In the genomic region with DNA sequence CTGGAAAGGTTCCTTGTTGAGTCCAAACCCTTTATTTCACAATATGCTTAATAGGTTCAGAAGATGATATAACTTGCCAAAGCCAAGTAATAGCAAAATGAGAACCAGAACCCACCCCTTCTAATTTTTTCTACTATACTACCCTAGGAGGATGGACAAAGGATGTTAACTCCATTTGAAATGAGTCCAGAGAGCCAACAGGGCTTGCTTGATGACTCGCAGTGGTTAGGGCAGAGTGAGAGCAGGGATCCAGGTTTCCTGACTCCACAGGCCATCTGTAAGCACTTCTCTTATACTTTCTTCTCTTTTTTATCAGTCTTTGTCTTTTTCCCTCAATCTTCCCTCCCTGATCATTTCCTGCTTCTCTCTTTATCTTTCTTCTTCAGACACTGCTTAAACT, we compare ENCODE assay signal across 20 cellular contexts.
"Had no signal": no experiment of that assay in that cellular context is flagged by ENCODE, and none has a peak within 500 bp of the region (broad histone marks: within the 10 kb centered on the region; RNA-seq: fewer than 3 reads in every experiment).

No MANE protein-coding gene starts in this region.

- H3K27ac ChIP-seq: coronary artery, esophagus squamous epithelium, lower lobe of right lung, neural progenitor cell, right lobe of liver, thoracic aorta, vagina had no signal

- H3K27me3 ChIP-seq: neural progenitor cell, right lobe of liver, vagina had no signal

- H3K9ac ChIP-seq: neural progenitor cell had no signal

- ATAC-seq: left lobe of liver; lower lobe of right lung; naive thymus-derived CD4-positive, alpha-beta T cell; right lobe of liver had no signal

- H3K4me1 Mint-ChIP-seq: activated naive CD4-positive, alpha-beta T cell treated with anti-CD3 and anti-CD28 coated beads, Interleukin-2, amount 10 ng/mL, durations not matched to agents 7 days and 5 days; naive thymus-derived CD4-positive, alpha-beta T cell; neural progenitor cell had no signal

- H3K4me3 Mint-ChIP-seq: activated CD4-positive, alpha-beta memory T cell treated with anti-CD3 and anti-CD28 coated beads for 36 hours; activated naive CD4-positive, alpha-beta T cell treated with anti-CD3 and anti-CD28 coated beads, Interleukin-2, amount 10 ng/mL, durations not matched to agents 7 days and 5 days; naive thymus-derived CD4-positive, alpha-beta T cell; neural progenitor cell; type B pancreatic cell had no signal

- H3K4me3 ChIP-seq: coronary artery, esophagus squamous epithelium, lower lobe of right lung, neural progenitor cell, right lobe of liver, thoracic aorta, vagina had no signal

- H3K27ac Mint-ChIP-seq: activated CD4-positive, alpha-beta memory T cell treated with anti-CD3 and anti-CD28 coated beads for 36 hours; activated naive CD4-positive, alpha-beta T cell treated with anti-CD3 and anti-CD28 coated beads, Interleukin-2, amount 10 ng/mL, durations not matched to agents 7 days and 5 days; naive thymus-derived CD4-positive, alpha-beta T cell; neural progenitor cell; type B pancreatic cell had no signal

- H3K27me3 Mint-ChIP-seq: activated CD4-positive, alpha-beta memory T cell treated with anti-CD3 and anti-CD28 coated beads for 36 hours had no signal

- H3K4me1 ChIP-seq: esophagus squamous epithelium, lower lobe of right lung, right lobe of liver had no signal

- H3K9me3 Mint-ChIP-seq: neural progenitor cell, type B pancreatic cell had no signal

- DNase-seq: activated CD4-positive, alpha-beta memory T cell treated with anti-CD3 and anti-CD28 coated beads for 36 hours; activated CD4-positive, alpha-beta T cell treated with anti-CD3 and anti-CD28 coated beads for 4 hours; activated CD4-positive, CD25-positive, alpha-beta regulatory T cell; activated effector memory CD4-positive, alpha-beta T cell treated with anti-CD3 and anti-CD28 coated beads, Interleukin-2, amount 50 U/mL, for 16 hours; activated naive CD4-positive, alpha-beta T cell treated with anti-CD3 and anti-CD28 coated beads, Interleukin-2, amount 10 ng/mL, durations not matched to agents 7 days and 5 days; aorta; esophagus squamous epithelium; foreskin melanocyte; lower lobe of right lung; naive thymus-derived CD4-positive, alpha-beta T cell; posterior cingulate gyrus; right lobe of liver; stimulated activated CD4-positive, alpha-beta T cell treated with anti-CD3 and anti-CD28 coated beads, Interleukin-4, amount 100 ng/mL, for 1 hour; stimulated activated naive CD4-positive, alpha-beta T cell had no signal

- H3K4me2 ChIP-seq: neural progenitor cell had no signal

- H2AFZ ChIP-seq: neural progenitor cell had no signal

- H3K36me3 ChIP-seq: esophagus squamous epithelium, lower lobe of right lung, neural progenitor cell, right lobe of liver, thoracic aorta, vagina had no signal

- H3K9me3 ChIP-seq: esophagus squamous epithelium, lower lobe of right lung, right lobe of liver, thoracic aorta, vagina had no signal

- H3K36me3 Mint-ChIP-seq: activated CD4-positive, alpha-beta memory T cell treated with anti-CD3 and anti-CD28 coated beads for 36 hours; activated naive CD4-positive, alpha-beta T cell treated with anti-CD3 and anti-CD28 coated beads, Interleukin-2, amount 10 ng/mL, durations not matched to agents 7 days and 5 days; naive thymus-derived CD4-positive, alpha-beta T cell; neural progenitor cell; type B pancreatic cell had no signal
